In genomic region chr2:82731824-82732223, GRCh38 we compare ENCODE assay signal across 30 cellular contexts.
"Had no signal": no experiment of that assay in that cellular context is flagged by ENCODE, and none has a peak within 500 bp of the region (broad histone marks: within the 10 kb centered on the region; RNA-seq: fewer than 3 reads in every experiment).

No MANE protein-coding gene starts in this region.

- H3K9me3 ChIP-seq: adrenal gland, body of pancreas, colonic mucosa, neutrophil, right lobe of liver, thoracic aorta had no signal

- H3K4me2 ChIP-seq: hepatocyte had no signal

- H3K4me1 ChIP-seq: adrenal gland, body of pancreas, colonic mucosa, right lobe of liver had no signal

- ATAC-seq: body of pancreas; left ventricle myocardium superior; stimulated activated effector memory CD8-positive, alpha-beta T cell treated with anti-CD3 and anti-CD28 coated beads, Interleukin-12 subunit alpha, Interleukin-12 subunit beta, amount 100 ng/mL, for 72 hours had no signal

- H3K4me3 Mint-ChIP-seq: activated naive CD4-positive, alpha-beta T cell treated with anti-CD3 and anti-CD28 coated beads for 36 hours; activated naive CD8-positive, alpha-beta T cell treated with anti-CD3 and anti-CD28 coated beads for 36 hours; activated T-helper 1 cell treated with anti-CD3 and anti-CD28 coated beads, Interleukin-12 subunit alpha, Interleukin-12 subunit beta, Interleukin-2, Interleukin-4 antibody, amounts not matched to agents 30 ng/mL and 10 ng/mL and 1 ng/mL, durations not matched to agents 14 hours and 24 hours and 36 hours; mesothelial cell of epicardium; naive B cell; nephron progenitor cell; stimulated activated effector memory CD8-positive, alpha-beta T cell treated with anti-CD3 and anti-CD28 coated beads, Interleukin-12 subunit alpha, Interleukin-12 subunit beta, amount 100 ng/mL, for 72 hours; stimulated activated naive CD8-positive, alpha-beta T cell treated with anti-CD3 and anti-CD28 coated beads, Interleukin-15, Interleukin-2, amounts not matched to agents 100 ng/mL and 50 ng/mL, for 24 hours had no signal

- H3K27ac ChIP-seq: adrenal gland, body of pancreas, colonic mucosa, hepatocyte, neutrophil, right lobe of liver, skin epidermis, thoracic aorta had no signal

- H3K4me1 Mint-ChIP-seq: activated naive CD8-positive, alpha-beta T cell treated with anti-CD3 and anti-CD28 coated beads for 36 hours; mesothelial cell of epicardium; naive B cell; nephron progenitor cell; stimulated activated effector memory CD8-positive, alpha-beta T cell treated with anti-CD3 and anti-CD28 coated beads, Interleukin-12 subunit alpha, Interleukin-12 subunit beta, amount 100 ng/mL, for 72 hours had no signal

- H3K36me3 ChIP-seq: adrenal gland, colonic mucosa, neutrophil, right lobe of liver, thoracic aorta had no signal

- H3K9me3 Mint-ChIP-seq: activated naive CD8-positive, alpha-beta T cell treated with anti-CD3 and anti-CD28 coated beads for 36 hours; mesothelial cell of epicardium; nephron progenitor cell had no signal

- H3K27me3 Mint-ChIP-seq: activated naive CD8-positive, alpha-beta T cell treated with anti-CD3 and anti-CD28 coated beads for 36 hours; naive B cell; progenitor cell of endocrine pancreas; stimulated activated naive CD8-positive, alpha-beta T cell treated with anti-CD3 and anti-CD28 coated beads, Interleukin-15, Interleukin-2, amounts not matched to agents 100 ng/mL and 50 ng/mL, for 24 hours had no signal

- H3K79me2 ChIP-seq: hepatocyte had no signal

- H3K27me3 ChIP-seq: adrenal gland, body of pancreas, colonic mucosa, hepatocyte, neutrophil, right lobe of liver had no signal

- H3K36me3 Mint-ChIP-seq: activated naive CD8-positive, alpha-beta T cell treated with anti-CD3 and anti-CD28 coated beads for 36 hours; mesothelial cell of epicardium; naive B cell; stimulated activated effector memory CD8-positive, alpha-beta T cell treated with anti-CD3 and anti-CD28 coated beads, Interleukin-12 subunit alpha, Interleukin-12 subunit beta, amount 100 ng/mL, for 72 hours had no signal

- H2AFZ ChIP-seq: hepatocyte had no signal

- H3K27ac Mint-ChIP-seq: activated naive CD4-positive, alpha-beta T cell treated with anti-CD3 and anti-CD28 coated beads for 36 hours; activated naive CD8-positive, alpha-beta T cell treated with anti-CD3 and anti-CD28 coated beads for 36 hours; activated T-helper 1 cell treated with anti-CD3 and anti-CD28 coated beads, Interleukin-12 subunit alpha, Interleukin-12 subunit beta, Interleukin-2, Interleukin-4 antibody, amounts not matched to agents 30 ng/mL and 10 ng/mL and 1 ng/mL, durations not matched to agents 14 hours and 24 hours and 36 hours; mesothelial cell of epicardium; naive B cell; nephron progenitor cell; progenitor cell of endocrine pancreas; stimulated activated effector memory CD8-positive, alpha-beta T cell treated with anti-CD3 and anti-CD28 coated beads, Interleukin-12 subunit alpha, Interleukin-12 subunit beta, amount 100 ng/mL, for 72 hours; stimulated activated naive CD8-positive, alpha-beta T cell treated with anti-CD3 and anti-CD28 coated beads, Interleukin-15, Interleukin-2, amounts not matched to agents 100 ng/mL and 50 ng/mL, for 24 hours had no signal

- H3K4me3 ChIP-seq: adrenal gland, body of pancreas, colonic mucosa, hepatocyte, right lobe of liver, skin epidermis, thoracic aorta had no signal

- DNase-seq: activated CD4-positive, alpha-beta T cell treated with anti-CD3 and anti-CD28 coated beads for 4 hours; activated CD4-positive, alpha-beta T cell treated with anti-CD3 and anti-CD28 coated beads, Interleukin-2, amount 50 U/mL, for 4 hours; activated CD8-positive, alpha-beta memory T cell treated with anti-CD3 and anti-CD28 coated beads, Interleukin-2, amount 50 U/mL, for 4 hours; activated effector memory CD4-positive, alpha-beta T cell treated with anti-CD3 and anti-CD28 coated beads, Interleukin-2, amount 50 U/mL, for 16 hours; activated naive CD4-positive, alpha-beta T cell treated with anti-CD3 and anti-CD28 coated beads for 36 hours; activated naive CD8-positive, alpha-beta T cell treated with anti-CD3 and anti-CD28 coated beads for 36 hours; activated T-cell treated with anti-CD3 and anti-CD28 coated beads, Interleukin-2, amount 50 U/mL, for 1 hour; adrenal gland; aorta; body of pancreas; cerebellar nuclear complex; colonic mucosa; effector CD8-positive, alpha-beta T cell; islet precursor cell; left ventricle myocardium superior; naive B cell; nephron progenitor cell; right lobe of liver; stimulated activated CD4-positive, alpha-beta T cell treated with anti-CD3 and anti-CD28 coated beads, Interleukin-12 subunit alpha, Interleukin-12 subunit beta, amount 100 ng/mL, for 4 hours; stimulated activated CD4-positive, alpha-beta T cell treated with anti-CD3 and anti-CD28 coated beads, Interleukin-4, amount 100 ng/mL, for 1 hour; trophoblast cell had no signal
